9 cellular contexts compared by ENCODE assay signal in the genomic region with DNA sequence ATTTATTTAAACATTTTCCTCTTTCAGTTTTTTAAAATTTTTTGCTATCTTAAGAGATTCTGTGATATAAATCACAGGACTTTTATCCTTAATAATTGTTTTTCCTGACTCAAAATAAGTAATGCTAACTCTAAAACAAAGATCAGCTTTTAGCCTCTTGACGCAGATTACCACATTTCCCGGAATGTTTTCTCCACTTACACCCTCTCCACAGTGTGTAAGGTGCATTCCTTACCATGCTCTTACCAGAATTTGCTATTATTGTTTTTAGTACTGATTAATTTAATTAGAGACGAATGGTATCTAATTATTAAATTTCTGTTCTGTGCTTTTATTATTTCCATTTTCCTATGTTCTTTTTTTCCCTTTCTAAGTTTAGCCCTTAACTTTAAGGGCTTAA. TPM values are rescaled to one million over a fixed set of nuclear protein-coding genes. Genes with fewer than 3 reads are reported as not detected.
"Had no signal": no experiment of that assay in that cellular context is flagged by ENCODE, and none has a peak within 500 bp of the region (broad histone marks: within the 10 kb centered on the region; RNA-seq: fewer than 3 reads in every experiment).

No MANE protein-coding gene starts in this region.

- DNase-seq: IMR-90, KBM-7, KG1 had no signal

- H3K4me2 ChIP-seq: KMS-11 had no signal

- H3K4me3 ChIP-seq: K562 had no signal

- ATAC-seq: HepG2, K562 had no signal

- H3K27ac ChIP-seq: HL-60, KMS-11 had no signal

RNA-seq across cellular contexts. Expression of a gene that starts 34.8 kb away (rescaled TPM):
- total RNA-seq: HepG2, HT-29, HT1080, IMR-90, K562 had no signal
